ENCODE assay signal across 8 cellular contexts in genomic region chr2:18559941-18560796, GRCh38. TPM values are rescaled to one million over a fixed set of nuclear protein-coding genes. Genes with fewer than 3 reads are reported as not detected.
DNase-seq lines count a peak whose midpoint lies in the region; ATAC-seq and TF ChIP-seq lines count a peak whose summit lies in the region.

TSS of gene RDH14 (minus strand) at chr2:18560653. CDS start at chr2:18560572, 81 bp downstream.

- DNase-seq in AG10803 (ENCODE audit: low read depth) (peak; percentile 91), NCI-H460 (ENCODE audit: extremely low read depth, low read depth) (peak; percentile 90), cerebellar nuclear complex (lab: John Stamatoyannopoulos, UW) (peak; percentile 39 to 81), islet precursor cell (peak; percentile 98)
- peak; percentile 88 for DNase-seq in activated CD4-positive, CD25-positive, alpha-beta regulatory T cell treated with anti-CD3 and anti-CD28 coated beads, Interleukin-2, amount 50 U/mL, for 72 hours
- DNase-seq in stimulated activated CD4-positive, alpha-beta T cell treated with anti-CD3 and anti-CD28 coated beads, Interleukin-12 subunit alpha, Interleukin-12 subunit beta, amount 100 ng/mL, for 48 hours (ENCODE audit: low read depth in 2 of 3, low spot score in 1 of 3) = peak; percentile 83 to 85 (median 85)

- peak within 1 kb of the TSS; percentile 70 for H3K4me3 ChIP-seq in AG10803 (ENCODE audit: low read length)

- no peak for TF ChIP-seq CTCF in AG10803 (conservative IDR thresholded peaks at IDR 0.05; ENCODE audit: low read length)

- ATAC-seq in GM19043 (IDR thresholded peaks at IDR 0.05; ENCODE audit: low read depth, unreplicated experiment) (peak; percentile 94), HG03378 (IDR thresholded peaks at IDR 0.05; ENCODE audit: unreplicated experiment) (peak; percentile 97)

RNA-seq across cellular contexts. Expression of gene RDH14, which starts in this region (rescaled TPM):
- 39.6 and 43.1 TPM in 2 replicates for total RNA-seq in NCI-H460 (2014; rRNA removed; shearing (Covaris generic))
- polyA plus RNA-seq in NCI-H460 (2014; cell fraction: nucleus; rRNA removed) = 34.9 and 50.9 TPM in 2 replicates

Comparison
In these comparisons a context has a peak if more than half of its experiments do, and no peak if none do; other contexts are left out.
1. Peak in every context shown above with its lines: DNase-seq, ATAC-seq and H3K4me3 ChIP-seq.